In the genomic region with DNA sequence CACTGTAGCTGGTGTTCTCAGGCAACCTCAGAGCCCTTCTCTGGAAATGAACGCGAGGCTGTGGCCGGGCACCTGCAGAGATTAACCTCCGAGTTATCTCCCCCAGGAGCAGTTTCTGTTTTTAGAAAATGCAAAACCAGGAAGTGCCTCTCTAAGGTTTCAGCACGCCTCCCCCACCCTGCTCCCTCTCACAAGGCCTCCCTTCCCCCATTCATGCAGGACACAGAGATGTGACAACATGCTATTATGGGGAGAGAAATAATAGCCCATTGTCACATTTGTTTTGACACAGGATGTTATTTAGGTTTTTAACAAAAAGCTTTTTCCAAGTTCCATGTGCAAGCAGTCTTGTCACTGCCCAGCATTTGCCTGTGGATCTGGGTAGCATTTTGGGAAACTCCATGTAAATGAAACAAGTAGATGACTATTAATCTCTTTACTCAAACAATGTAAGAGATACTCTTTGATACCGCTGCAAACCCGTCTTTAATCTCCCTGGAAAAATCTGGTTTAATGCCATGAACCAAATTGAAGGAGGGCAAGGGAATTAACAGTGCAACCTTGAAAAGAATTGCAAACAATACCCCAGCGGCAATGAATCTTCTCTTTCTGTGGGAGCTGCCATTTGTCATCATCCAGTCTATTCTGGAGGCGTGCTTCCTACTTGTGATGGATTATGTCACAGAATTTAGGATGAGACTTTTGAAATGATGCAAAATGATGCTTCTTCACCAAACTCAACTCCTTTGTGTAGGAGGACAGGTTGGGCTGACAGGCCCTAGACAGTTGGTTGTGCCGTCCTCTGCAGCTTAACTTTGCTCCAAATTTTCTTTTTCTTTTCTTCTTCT, we compare ENCODE assay signal across 9 cellular contexts.
DNase-seq lines count a peak whose midpoint lies in the region; ATAC-seq, FAIRE-seq and TF ChIP-seq lines count a peak whose summit lies in the region.
"Had no signal": no experiment of that assay in that cellular context is flagged by ENCODE, and none has a peak within 500 bp of the region (broad histone marks: within the 10 kb centered on the region; RNA-seq: fewer than 3 reads in every experiment).

No MANE protein-coding gene starts in this region.

- POLR2A ChIA-PET in HEK293T (lab: Yijun Ruan, JAX) = no interaction called here

- DNase-seq in amygdala (lab: John Stamatoyannopoulos, UW) = peak in 39 of 56 donors; percentile 11 to 72 (median 32)
- no peak for DNase-seq in natural killer cell treated with Interleukin-12 subunit alpha and Interleukin-12 subunit beta and Interleukin-15 and Interleukin-18, amount 100 ng/mL, for 72 hours (ENCODE audit: low spot score)
- no peak for DNase-seq in HEK293T (ENCODE audit: extremely low spot score)
- DNase-seq in GM12892 (ENCODE audit: insufficient read length) = no peak
- no peak for DNase-seq in cerebellum (ENCODE audit: low spot score)

- H3K9me3 Mint-ChIP-seq in natural killer cell treated with Interleukin-12 subunit alpha and Interleukin-12 subunit beta and Interleukin-15 and Interleukin-18, amount 100 ng/mL, for 72 hours = no peaks in the 10 kb centered on the region

- H3K27ac ChIP-seq in KOPT-K1 (ENCODE audit: low read depth, low read length, poor library complexity, severe bottlenecking) = peak overlapping the region; percentile 61
- H3K27ac ChIP-seq: parathyroid adenoma had no signal

- H3K4me1 Mint-ChIP-seq in natural killer cell treated with Interleukin-12 subunit alpha and Interleukin-12 subunit beta and Interleukin-15 and Interleukin-18, amount 100 ng/mL, for 72 hours (ENCODE audit: low read depth in 2 of 2) = peaks cover 4 to 7% of the 10 kb centered on the region in 2 donors

- no peak for FAIRE-seq in GM12892 (lab: Jason Lieb, UNC)

- no peaks in the 10 kb centered on the region for H3K36me3 ChIP-seq in KOPT-K1 (ENCODE audit: insufficient read depth, low read length)

- H3K27me3 Mint-ChIP-seq in natural killer cell treated with Interleukin-12 subunit alpha and Interleukin-12 subunit beta and Interleukin-15 and Interleukin-18, amount 100 ng/mL, for 72 hours = peaks cover 4 to 5% of the 10 kb centered on the region in 2 donors

- no peaks in the 10 kb centered on the region for H3K9me3 ChIP-seq in KOPT-K1 (ENCODE audit: insufficient read depth, low read length, poor library complexity, severe bottlenecking)

- CTCF ChIA-PET in HEK293T (lab: Yijun Ruan, JAX) = interaction anchor here (0.6 kb wide), 1 partner anchor 16 kb away, joined by 3 read pairs; no protein-coding TSS in a partner anchor

- ATAC-seq in GM18505 (IDR thresholded peaks at IDR 0.05; ENCODE audit: unreplicated experiment) (peak; percentile 52), HG03280 (IDR thresholded peaks at IDR 0.05; ENCODE audit: unreplicated experiment) (no peak)
- no peak for ATAC-seq in natural killer cell treated with Interleukin-12 subunit alpha and Interleukin-12 subunit beta and Interleukin-15 and Interleukin-18, amount 100 ng/mL, for 72 hours

- H3K4me3 Mint-ChIP-seq in natural killer cell treated with Interleukin-12 subunit alpha and Interleukin-12 subunit beta and Interleukin-15 and Interleukin-18, amount 100 ng/mL, for 72 hours = peak overlapping the region; percentile 62

- H3K27ac Mint-ChIP-seq in natural killer cell treated with Interleukin-12 subunit alpha and Interleukin-12 subunit beta and Interleukin-15 and Interleukin-18, amount 100 ng/mL, for 72 hours = peak overlapping the region in 1 of 2 donors; percentile 72

- H3K36me3 Mint-ChIP-seq in natural killer cell treated with Interleukin-12 subunit alpha and Interleukin-12 subunit beta and Interleukin-15 and Interleukin-18, amount 100 ng/mL, for 72 hours = no peaks in the 10 kb centered on the region

- no peak for TF ChIP-seq POLR2A in GM18505 (IDR thresholded peaks at IDR 0.05; ENCODE audit: borderline replicate concordance, extremely low read depth, insufficient read depth, insufficient read length)
- no peak for TF ChIP-seq POLR2A in GM12892 (IDR thresholded peaks at IDR 0.05; ENCODE audit: low read depth, low read length)

TF ChIP-seq in HEK293T, 16 proteins besides CTCF, POLR2A, EP300 and RAD21:
- no peak for TF ChIP-seq BHLHE40 (IDR thresholded peaks at IDR 0.05; ENCODE audit: borderline replicate concordance)

Comparison
In these comparisons a context has a peak if more than half of its experiments do, and no peak if none do; other contexts are left out.
1. DNase-seq: peak in amygdala (39 of 56); none in natural killer cell treated with Interleukin-12 subunit alpha and Interleukin-12 subunit beta and Interleukin-15 and Interleukin-18, amount 100 ng/mL, for 72 hours (single experiment), HEK293T (single experiment), GM12892 (single experiment) and cerebellum (single experiment).